In the genomic region with DNA sequence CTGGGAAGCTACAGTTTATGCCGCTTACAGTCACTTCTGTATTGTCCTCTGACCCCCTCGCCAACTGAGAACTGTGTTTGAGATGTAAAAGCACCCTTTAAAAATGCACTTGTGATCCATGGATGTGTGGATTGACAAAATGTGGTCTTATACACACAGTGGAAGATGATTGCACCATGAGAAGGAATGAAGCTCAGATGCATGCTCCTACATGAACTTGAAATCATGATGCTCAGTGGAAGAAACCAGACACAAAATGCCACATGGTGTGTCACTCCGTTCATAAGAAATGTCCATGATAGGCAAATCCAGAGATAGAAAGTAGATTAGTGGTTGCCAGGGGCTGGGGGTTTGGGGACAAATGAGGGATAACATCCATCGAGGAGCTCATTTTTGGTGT, we compare ENCODE assay signal across 16 cellular contexts.
"Had no signal": no experiment of that assay in that cellular context is flagged by ENCODE, and none has a peak within 500 bp of the region (broad histone marks: within the 10 kb centered on the region; RNA-seq: fewer than 3 reads in every experiment).

No MANE protein-coding gene starts in this region.

- H3K27ac Mint-ChIP-seq: activated CD4-positive, alpha-beta memory T cell treated with anti-CD3 and anti-CD28 coated beads, Interleukin-2, amount 10 ng/mL, durations not matched to agents 7 days and 5 days; activated T-cell treated with anti-CD3 and anti-CD28 coated beads, Interleukin-2, amount 50 U/mL, for 72 hours; stimulated activated naive CD8-positive, alpha-beta T cell treated with anti-CD3 and anti-CD28 coated beads, Interleukin-15, amount 100 ng/mL, for 72 hours had no signal

- H3K27ac ChIP-seq: neural progenitor cell, pancreas had no signal

- H3K27me3 ChIP-seq: neural progenitor cell, pancreas, uterus had no signal

- DNase-seq: activated CD4-positive, alpha-beta memory T cell treated with anti-CD3 and anti-CD28 coated beads, Interleukin-2, amount 10 ng/mL, durations not matched to agents 7 days and 5 days; activated naive CD4-positive, alpha-beta T cell; activated T-cell treated with anti-CD3 and anti-CD28 coated beads, Interleukin-2, amount 50 U/mL, for 72 hours; caudate nucleus; effector memory CD8-positive, alpha-beta T cell; foreskin fibroblast; head of caudate nucleus; left colon; pancreas; stimulated activated CD4-positive, alpha-beta T cell treated with anti-CD3 and anti-CD28 coated beads, Interleukin-4, amount 100 ng/mL, for 24 hours; stimulated activated naive CD8-positive, alpha-beta T cell treated with anti-CD3 and anti-CD28 coated beads, Interleukin-15, amount 100 ng/mL, for 72 hours; SW 1271; uterus had no signal

- H3K4me3 ChIP-seq: neural progenitor cell, pancreas, thoracic aorta, uterus had no signal

- ATAC-seq: activated T-cell treated with anti-CD3 and anti-CD28 coated beads, Interleukin-2, amount 50 U/mL, for 72 hours; effector memory CD8-positive, alpha-beta T cell; esophagus mucosa; left colon; pancreas; stimulated activated naive CD8-positive, alpha-beta T cell treated with anti-CD3 and anti-CD28 coated beads, Interleukin-15, amount 100 ng/mL, for 72 hours had no signal

- H3K36me3 ChIP-seq: neural progenitor cell, pancreas, thoracic aorta, uterus had no signal

- H3K9me3 ChIP-seq: pancreas, thoracic aorta, uterus had no signal

- H3K9me3 Mint-ChIP-seq: activated CD4-positive, alpha-beta memory T cell treated with anti-CD3 and anti-CD28 coated beads, Interleukin-2, amount 10 ng/mL, durations not matched to agents 7 days and 5 days; activated T-cell treated with anti-CD3 and anti-CD28 coated beads, Interleukin-2, amount 50 U/mL, for 72 hours; effector memory CD8-positive, alpha-beta T cell; neural progenitor cell; stimulated activated naive CD8-positive, alpha-beta T cell treated with anti-CD3 and anti-CD28 coated beads, Interleukin-15, amount 100 ng/mL, for 72 hours had no signal

- H3K4me3 Mint-ChIP-seq: activated CD4-positive, alpha-beta memory T cell treated with anti-CD3 and anti-CD28 coated beads, Interleukin-2, amount 10 ng/mL, durations not matched to agents 7 days and 5 days; activated T-cell treated with anti-CD3 and anti-CD28 coated beads, Interleukin-2, amount 50 U/mL, for 72 hours; effector memory CD8-positive, alpha-beta T cell; neural progenitor cell; stimulated activated naive CD8-positive, alpha-beta T cell treated with anti-CD3 and anti-CD28 coated beads, Interleukin-15, amount 100 ng/mL, for 72 hours had no signal

- H3K4me1 ChIP-seq: neural progenitor cell had no signal

- H3K36me3 Mint-ChIP-seq: neural progenitor cell had no signal

- H3K27me3 Mint-ChIP-seq: effector memory CD8-positive, alpha-beta T cell; stimulated activated naive CD8-positive, alpha-beta T cell treated with anti-CD3 and anti-CD28 coated beads, Interleukin-15, amount 100 ng/mL, for 72 hours had no signal
